Comparison of ENCODE assay signal across 29 cellular contexts in genomic region chr1:42774928-42775549, GRCh38. TPM values are rescaled to one million over a fixed set of nuclear protein-coding genes. Genes with fewer than 3 reads are reported as not detected.
"Had no signal": no experiment of that assay in that cellular context is flagged by ENCODE, and none has a peak within 500 bp of the region (broad histone marks: within the 10 kb centered on the region; RNA-seq: fewer than 3 reads in every experiment).

No MANE protein-coding gene starts in this region.

- H3K9me3 Mint-ChIP-seq: activated naive CD4-positive, alpha-beta T cell treated with anti-CD3 and anti-CD28 coated beads, Interleukin-2, amount 10 ng/mL, durations not matched to agents 7 days and 5 days; activated T-helper 1 cell treated with anti-CD3 and anti-CD28 coated beads, Interleukin-12 subunit alpha, Interleukin-12 subunit beta, Interleukin-2, Interleukin-4 antibody, amounts not matched to agents 30 ng/mL and 10 ng/mL and 1 ng/mL, durations not matched to agents 14 hours and 24 hours and 36 hours; immature natural killer cell; nephron; T-cell; T-helper 2 cell treated with Interferon-gamma antibody and Interleukin-4, amounts not matched to agents 5 μg/mL and 100 μg/mL, for 36 hours had no signal

- ATAC-seq: left lung, T-cell, upper lobe of right lung had no signal

- DNase-seq: activated CD4-positive, alpha-beta T cell treated with anti-CD3 and anti-CD28 coated beads for 4 hours; activated CD4-positive, alpha-beta T cell treated with anti-CD3 and anti-CD28 coated beads, Interleukin-2, amount 50 U/mL, for 4 hours; activated CD4-positive, CD25-positive, alpha-beta regulatory T cell; activated gamma-delta T cell; activated naive CD4-positive, alpha-beta T cell treated with anti-CD3 and anti-CD28 coated beads, Interleukin-2, amount 10 ng/mL, durations not matched to agents 7 days and 5 days; amygdala; central memory CD4-positive, alpha-beta T cell; foreskin fibroblast; immature natural killer cell; left lung; mesendoderm; ovary; retina; sigmoid colon; small intestine; stimulated activated CD4-positive, alpha-beta T cell treated with anti-CD3 and anti-CD28 coated beads, Interleukin-4, amount 100 ng/mL, for 4 hours; stimulated activated naive CD4-positive, alpha-beta T cell; T-cell; tibial artery; upper lobe of right lung had no signal

- H3K4me3 Mint-ChIP-seq: activated naive CD4-positive, alpha-beta T cell treated with anti-CD3 and anti-CD28 coated beads, Interleukin-2, amount 10 ng/mL, durations not matched to agents 7 days and 5 days; activated T-helper 1 cell treated with anti-CD3 and anti-CD28 coated beads, Interleukin-12 subunit alpha, Interleukin-12 subunit beta, Interleukin-2, Interleukin-4 antibody, amounts not matched to agents 30 ng/mL and 10 ng/mL and 1 ng/mL, durations not matched to agents 14 hours and 24 hours and 36 hours; immature natural killer cell; nephron; T-cell; T-helper 2 cell treated with Interferon-gamma antibody and Interleukin-4, amounts not matched to agents 5 μg/mL and 100 μg/mL, for 36 hours had no signal

- H3K9me3 ChIP-seq: left lung, neutrophil, ovary, prostate gland, sigmoid colon, suprapubic skin, tibial artery, upper lobe of right lung had no signal

- H3K27me3 ChIP-seq: left lung, neutrophil, ovary, sigmoid colon, suprapubic skin, tibial artery, upper lobe of right lung had no signal

- H3K27me3 Mint-ChIP-seq: activated naive CD4-positive, alpha-beta T cell treated with anti-CD3 and anti-CD28 coated beads, Interleukin-2, amount 10 ng/mL, durations not matched to agents 7 days and 5 days; T-cell had no signal

- H3K4me1 ChIP-seq: left lung, prostate gland, sigmoid colon, upper lobe of right lung had no signal

- H3K27ac ChIP-seq: left lung, neutrophil, ovary, prostate gland, sigmoid colon, suprapubic skin, tibial artery, upper lobe of right lung had no signal

- H3K27ac Mint-ChIP-seq: activated naive CD4-positive, alpha-beta T cell treated with anti-CD3 and anti-CD28 coated beads, Interleukin-2, amount 10 ng/mL, durations not matched to agents 7 days and 5 days; activated T-helper 1 cell treated with anti-CD3 and anti-CD28 coated beads, Interleukin-12 subunit alpha, Interleukin-12 subunit beta, Interleukin-2, Interleukin-4 antibody, amounts not matched to agents 30 ng/mL and 10 ng/mL and 1 ng/mL, durations not matched to agents 14 hours and 24 hours and 36 hours; nephron; T-cell; T-helper 2 cell treated with Interferon-gamma antibody and Interleukin-4, amounts not matched to agents 5 μg/mL and 100 μg/mL, for 36 hours had no signal

- H3K36me3 ChIP-seq: ovary had no signal

- H3K4me3 ChIP-seq: left lung, lung, ovary, prostate gland, sigmoid colon, suprapubic skin, tibial artery, upper lobe of right lung had no signal

RNA-seq across cellular contexts. Expression of gene TMEM269, which starts 9.8 kb away (rescaled TPM):
- total RNA-seq: endothelial cell of umbilical vein, sigmoid colon, upper lobe of right lung had no signal

RNA-seq across cellular contexts. Expression of gene CLDN19, which starts 35.0 kb away (rescaled TPM):
- total RNA-seq: activated T-helper 1 cell treated with anti-CD3 and anti-CD28 coated beads, Interleukin-12 subunit alpha, Interleukin-12 subunit beta, Interleukin-2, Interleukin-4 antibody, amounts not matched to agents 30 ng/mL and 10 ng/mL and 1 ng/mL, durations not matched to agents 14 hours and 24 hours and 36 hours; endothelial cell of umbilical vein; fibroblast of lung; left lung; sigmoid colon; upper lobe of right lung had no signal
- polyA plus RNA-seq: endothelial cell of umbilical vein, fibroblast of lung, immature natural killer cell had no signal
